ENCODE assay signal across 14 cellular contexts in the genomic region with DNA sequence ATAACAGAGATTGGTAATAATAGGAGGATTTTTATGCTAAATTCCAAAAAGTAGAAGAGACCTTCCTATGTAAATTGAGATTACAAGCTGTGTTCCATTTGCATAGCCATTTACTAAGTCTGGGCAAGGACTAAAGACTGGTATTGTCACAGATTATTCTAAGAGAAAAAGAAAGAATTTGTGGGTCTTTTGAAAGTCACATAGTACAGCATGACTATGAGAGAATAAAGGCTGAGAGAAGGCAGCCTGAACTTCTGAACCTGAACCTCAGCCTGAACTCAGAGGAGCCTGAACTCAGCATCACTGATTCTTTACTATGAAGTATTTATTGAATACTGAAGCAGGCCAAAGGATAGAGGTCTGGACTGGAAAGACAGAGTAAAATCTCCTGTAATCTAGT.
DNase-seq lines count a peak whose midpoint lies in the region; ATAC-seq and TF ChIP-seq lines count a peak whose summit lies in the region.
"Had no signal": no experiment of that assay in that cellular context is flagged by ENCODE, and none has a peak within 500 bp of the region (broad histone marks: within the 10 kb centered on the region; RNA-seq: fewer than 3 reads in every experiment).

No MANE protein-coding gene starts in this region.

- no peaks in the 10 kb centered on the region for H3K4me1 ChIP-seq in NT2/D1 (ENCODE audit: insufficient read depth, insufficient read length)
- no peaks in the 10 kb centered on the region for H3K4me1 ChIP-seq in prostate gland (replicated peaks)
- H3K4me1 ChIP-seq: BE2C had no signal

- H3K9me3 ChIP-seq in NT2/D1 (ENCODE audit: insufficient read depth, low read length) (no peaks in the 10 kb centered on the region), prostate gland (no peaks in the 10 kb centered on the region)
- H3K9me3 ChIP-seq: BE2C had no signal

- no peak overlapping the region for H3K4me3 ChIP-seq in H7 (ENCODE audit: insufficient read depth, low read depth, low read length)
- no peak overlapping the region for H3K4me3 ChIP-seq in NT2/D1 (ENCODE audit: insufficient read length, low read depth)
- H3K4me3 ChIP-seq in prostate gland, result no peak overlapping the region

- H3K27me3 ChIP-seq in H7 (ENCODE audit: control insufficient read depth, insufficient read depth, low read length) (no peaks in the 10 kb centered on the region), NT2/D1 (ENCODE audit: insufficient read depth, insufficient read length) (no peaks in the 10 kb centered on the region), prostate gland (replicated peaks; ENCODE audit: insufficient read depth) (no peaks in the 10 kb centered on the region)
- H3K27me3 ChIP-seq: BE2C had no signal

- intact Hi-C loops in prostate gland (cut with DNase I), result no loop called here

- no peak overlapping the region for H3K9ac ChIP-seq in NT2/D1 (ENCODE audit: insufficient read length, low read depth)

- TF ChIP-seq POLR2A in prostate gland (IDR thresholded peaks at IDR 0.05), result no peak

- DNase-seq in H7, result peak; percentile 10
- peak; percentile 22 for DNase-seq in NT2/D1 (ENCODE audit: low read depth, low spot score)
- peak; percentile 9 for DNase-seq in iPS DF 4.7 (ENCODE audit: extremely low read depth, low spot score)
- DNase-seq in AG08396 (ENCODE audit: low spot score), result no peak
- no peak for DNase-seq in prostate gland (ENCODE audit: low spot score)
- no peak for DNase-seq in ureter (ENCODE audit: low spot score)
- DNase-seq: BE2C; CD4-positive, alpha-beta memory T cell; DMS79 treated with DMSO at 0.1 percent for 48 hours; EL; GDM1; GOT3; KG1 had no signal

- H3K36me3 ChIP-seq in H7 (replicated peaks; ENCODE audit: control insufficient read depth, insufficient read depth, low read length) (no peaks in the 10 kb centered on the region), NT2/D1 (ENCODE audit: insufficient read depth, insufficient read length, low read length) (no peaks in the 10 kb centered on the region), prostate gland (no peaks in the 10 kb centered on the region)
- H3K36me3 ChIP-seq: BE2C had no signal

- no peak overlapping the region for H3K27ac ChIP-seq in prostate gland

- ATAC-seq in HG02870 (IDR thresholded peaks at IDR 0.05; ENCODE audit: unreplicated experiment), result no peak

- no peak for TF ChIP-seq CTCF in prostate gland (IDR thresholded peaks at IDR 0.05)

Comparison
In these comparisons a context has a peak if more than half of its experiments do, and no peak if none do; other contexts are left out.
1. DNase-seq: peak in H7 (single experiment), NT2/D1 (single experiment) and iPS DF 4.7 (single experiment); none in AG08396 (single experiment), prostate gland (single experiment) and ureter (single experiment).